In genomic region chr13:100129605-100130004, GRCh38 we compare ENCODE assay signal across 8 cellular contexts. TPM values are rescaled to one million over a fixed set of nuclear protein-coding genes. Genes with fewer than 3 reads are reported as not detected.
DNase-seq lines count a peak whose midpoint lies in the region; ATAC-seq and TF ChIP-seq lines count a peak whose summit lies in the region.

No MANE protein-coding gene starts in this region.

- H3K4me1 ChIP-seq in SJCRH30, result no peaks in the 10 kb centered on the region

- no peak overlapping the region for H3K4me3 ChIP-seq in SJCRH30

- no peaks in the 10 kb centered on the region for H3K27me3 ChIP-seq in SJCRH30

- H3K36me3 ChIP-seq in SJCRH30, result no peaks in the 10 kb centered on the region

- H3K4me1 Mint-ChIP-seq in endothelial cell (ENCODE audit: unreplicated experiment), result peaks cover 16% of the 10 kb centered on the region

- in situ Hi-C loops in G401 (cut with HindIII; ENCODE audit: low sequenced_read_pairs), result no loop called here

- no peaks in the 10 kb centered on the region for H3K9me3 ChIP-seq in SJCRH30 (replicated peaks)

- H3K27ac ChIP-seq in SJCRH30, result no peak overlapping the region

- H3K9me3 Mint-ChIP-seq in endothelial cell (ENCODE audit: unreplicated experiment), result no peaks in the 10 kb centered on the region

- ATAC-seq in GM21360 (IDR thresholded peaks at IDR 0.05; ENCODE audit: unreplicated experiment) (peak; percentile 69), HG03460 (IDR thresholded peaks at IDR 0.05; ENCODE audit: unreplicated experiment) (peak; percentile 84)

- TF ChIP-seq CTCF in endothelial cell (IDR thresholded peaks at IDR 0.05; ENCODE audit: unreplicated experiment), result no peak

- peaks cover 1% of the 10 kb centered on the region for H3K27me3 Mint-ChIP-seq in endothelial cell (ENCODE audit: unreplicated experiment)

- peak overlapping the region; percentile 70 for H3K27ac Mint-ChIP-seq in endothelial cell (ENCODE audit: unreplicated experiment)

- no peaks in the 10 kb centered on the region for H3K36me3 Mint-ChIP-seq in endothelial cell (ENCODE audit: low read depth, unreplicated experiment)

- H3K4me3 Mint-ChIP-seq in endothelial cell (ENCODE audit: unreplicated experiment), result no peak overlapping the region

- DNase-seq in G401 (ENCODE audit: low spot score) (peak; percentile 32), endothelial cell (ENCODE audit: low spot score) (no peak), cortex of kidney (lab: John Stamatoyannopoulos, UW) (no peak), GM03348 (ENCODE audit: low spot score) (no peak), AG08396 (ENCODE audit: low spot score) (no peak), SJCRH30 (no peak)

RNA-seq across cellular contexts. Expression of gene PCCA, which starts 40.7 kb away (rescaled TPM):
- total RNA-seq in G401 (2014; rRNA removed; shearing (Covaris generic)), result 15.4 and 22.1 TPM in 2 replicates
- total RNA-seq in endothelial cell (ENCODE audit: unreplicated experiment), result 33.3 TPM
- 23.4 and 26.8 TPM in 2 replicates for total RNA-seq in SJCRH30 (2014; rRNA removed; shearing (Covaris generic))
